Comparison of ENCODE assay signal across 12 cellular contexts in the genomic region with DNA sequence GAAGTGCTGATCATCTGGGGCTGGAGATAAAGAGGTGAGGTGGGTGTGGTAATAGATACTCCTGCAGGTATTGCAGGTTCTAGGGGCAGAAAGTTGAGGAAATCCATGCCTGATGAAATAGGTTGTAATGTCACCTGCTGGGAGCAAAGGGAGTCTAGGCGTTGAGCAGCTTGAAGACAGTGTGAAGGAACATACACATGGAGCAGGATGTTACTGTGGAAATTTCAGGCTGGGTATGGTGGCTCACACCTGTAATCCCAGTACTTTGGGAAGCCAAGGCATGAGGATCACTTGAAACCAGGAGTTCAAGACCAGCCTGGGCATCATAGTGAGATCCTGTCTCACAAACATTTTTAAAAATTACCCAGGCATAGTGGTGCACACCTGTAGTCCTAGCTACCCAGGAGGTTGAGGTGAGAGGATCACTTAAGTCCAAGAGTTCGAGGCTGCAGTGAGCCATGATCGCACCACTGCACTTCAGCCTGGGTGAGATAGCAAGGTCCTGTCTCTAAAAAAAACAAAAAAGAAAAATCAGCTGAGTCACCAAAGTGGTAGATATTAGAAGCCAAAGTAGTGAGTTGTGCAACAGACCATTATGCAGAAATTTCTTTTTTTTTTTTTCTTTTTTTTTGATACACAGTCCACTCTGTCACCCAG. TPM values are rescaled to one million over a fixed set of nuclear protein-coding genes. Genes with fewer than 3 reads are reported as not detected.
DNase-seq lines count a peak whose midpoint lies in the region; ATAC-seq and TF ChIP-seq lines count a peak whose summit lies in the region.
"Had no signal": no experiment of that assay in that cellular context is flagged by ENCODE, and none has a peak within 500 bp of the region (broad histone marks: within the 10 kb centered on the region; RNA-seq: fewer than 3 reads in every experiment).

No MANE protein-coding gene starts in this region.

- H3F3A ChIP-seq in SK-N-SH (replicated peaks; ENCODE audit: insufficient read depth) = peaks cover 33% of the 10 kb centered on the region

- TF ChIP-seq CTCF in SK-N-SH (IDR thresholded peaks at IDR 0.05) = no peak

- ATAC-seq in SK-N-SH treated with all-trans-retinoic acid at 6 μM for 48 hours (no peak), HG03045 (IDR thresholded peaks at IDR 0.05; ENCODE audit: unreplicated experiment) (no peak), GM18868 (IDR thresholded peaks at IDR 0.05; ENCODE audit: unreplicated experiment) (no peak)
- ATAC-seq: activated CD8-positive, alpha-beta memory T cell treated with anti-CD3 and anti-CD28 coated beads, Interleukin-2, amount 10 ng/mL, durations not matched to agents 7 days and 5 days had no signal

- H2AFZ ChIP-seq in SK-N-SH (ENCODE audit: low read depth) = 0 out of 2 replicates have a peak overlapping the region, but pooled peaks have one; percentile 32

- H3K9me2 ChIP-seq in SK-N-SH = no peaks in the 10 kb centered on the region

- peak overlapping the region in 1 of 2 experiments; percentile 15; a peak in 1 of 4 replicates for H3K27ac ChIP-seq in SK-N-SH (ENCODE audit: low read depth in 2 of 2, low read length in 1 of 2)

- H3K4me3 ChIP-seq in SK-N-SH (ENCODE audit: low read depth in 2 of 2, low read length in 1 of 2) = no peak overlapping the region

- H3K27me3 ChIP-seq in SK-N-SH (ENCODE audit: insufficient read depth) = no peaks in the 10 kb centered on the region

- H4K20me1 ChIP-seq in SK-N-SH (ENCODE audit: insufficient read depth) = no peaks in the 10 kb centered on the region

- TF ChIP-seq RAD21 in SK-N-SH (IDR thresholded peaks at IDR 0.05; ENCODE audit: low read length) = no peak

- H3K9me3 ChIP-seq in SK-N-SH = no peaks in the 10 kb centered on the region

- CTCF ChIA-PET in SK-N-SH (lab: Yijun Ruan, JAX) = interaction anchor here (0.6 to 5.2 kb wide), 9 partner anchors 15 to 114 kb away, joined by 3 to 34 read pairs (median 6); no protein-coding TSS in a partner anchor

- H3K9ac ChIP-seq in SK-N-SH = no peak overlapping the region

- TF ChIP-seq EP300 in SK-N-SH (IDR thresholded peaks at IDR 0.05; ENCODE audit: borderline replicate concordance in 1 of 2, low read depth in 1 of 2, low read length in 1 of 2) = no peak

- no peaks in the 10 kb centered on the region for H3K79me2 ChIP-seq in SK-N-SH (ENCODE audit: insufficient read depth)

- DNase-seq in SK-N-SH (no peak), SW480 (ENCODE audit: low spot score) (peak; percentile 65), fibroblast of the conjunctiva (ENCODE audit: low read depth) (peak; percentile 35), foreskin melanocyte (no peak), Ammon's horn (ENCODE audit: low spot score) (no peak)
- DNase-seq: activated CD8-positive, alpha-beta memory T cell treated with anti-CD3 and anti-CD28 coated beads, Interleukin-2, amount 10 ng/mL, durations not matched to agents 7 days and 5 days; DMS79 treated with DMSO at 0.1 percent for 48 hours; effector CD8-positive, alpha-beta T cell; NCI-H2081 treated with DMSO at 0.1 percent for 48 hours had no signal

- POLR2A ChIA-PET in SK-N-SH (lab: Yijun Ruan, JAX) = no interaction called here

- peaks cover 15 to 28% of the 10 kb centered on the region in 2 experiments for H3K4me1 ChIP-seq in SK-N-SH (ENCODE audit: control insufficient read depth in 1 of 2, insufficient read depth in 2 of 2, low read depth in 1 of 2, low read length in 1 of 2)

- H3K4me2 ChIP-seq in SK-N-SH = no peak overlapping the region

- 85% methylated on average over 3 of the region's 3 CpGs for WGBS in SK-N-SH (ENCODE audit: low lambda C conversion rate)

- H3K36me3 ChIP-seq in SK-N-SH (replicated peaks in 1 of 2; ENCODE audit: control insufficient read depth in 1 of 2, insufficient read depth in 2 of 2, low read length in 1 of 2) = no peaks in the 10 kb centered on the region

TF ChIP-seq in SK-N-SH, 30 proteins besides CTCF, POLR2A, EP300 and RAD21:
- no peak for TF ChIP-seq CHD2 (IDR thresholded peaks at IDR 0.05; ENCODE audit: low read length, partially characterized antibody)
- TF ChIP-seq MXI1 (IDR thresholded peaks at IDR 0.05; ENCODE audit: low read depth, low read length) = no peak
- TF ChIP-seq, protein P1, sequence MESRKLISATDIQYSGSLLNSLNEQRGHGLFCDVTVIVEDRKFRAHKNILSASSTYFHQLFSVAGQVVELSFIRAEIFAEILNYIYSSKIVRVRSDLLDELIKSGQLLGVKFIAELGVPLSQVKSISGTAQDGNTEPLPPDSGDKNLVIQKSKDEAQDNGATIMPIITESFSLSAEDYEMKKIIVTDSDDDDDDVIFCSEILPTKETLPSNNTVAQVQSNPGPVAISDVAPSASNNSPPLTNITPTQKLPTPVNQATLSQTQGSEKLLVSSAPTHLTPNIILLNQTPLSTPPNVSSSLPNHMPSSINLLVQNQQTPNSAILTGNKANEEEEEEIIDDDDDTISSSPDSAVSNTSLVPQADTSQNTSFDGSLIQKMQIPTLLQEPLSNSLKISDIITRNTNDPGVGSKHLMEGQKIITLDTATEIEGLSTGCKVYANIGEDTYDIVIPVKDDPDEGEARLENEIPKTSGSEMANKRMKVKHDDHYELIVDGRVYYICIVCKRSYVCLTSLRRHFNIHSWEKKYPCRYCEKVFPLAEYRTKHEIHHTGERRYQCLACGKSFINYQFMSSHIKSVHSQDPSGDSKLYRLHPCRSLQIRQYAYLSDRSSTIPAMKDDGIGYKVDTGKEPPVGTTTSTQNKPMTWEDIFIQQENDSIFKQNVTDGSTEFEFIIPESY (IDR thresholded peaks at IDR 0.05; ENCODE audit: borderline replicate concordance, low read depth) = no peak
- TF ChIP-seq RCOR1 (IDR thresholded peaks at IDR 0.05; ENCODE audit: low read length) = no peak
- no peak for TF ChIP-seq NFIC (IDR thresholded peaks at IDR 0.05; ENCODE audit: borderline replicate concordance)
- TF ChIP-seq MEF2A (IDR thresholded peaks at IDR 0.05; ENCODE audit: borderline replicate concordance, low read depth) = no peak
- no peak for TF ChIP-seq EZH2phosphoT487 (IDR thresholded peaks at IDR 0.05; ENCODE audit: borderline replicate concordance, low read depth)
- TF ChIP-seq FOSL2 (IDR thresholded peaks at IDR 0.05; ENCODE audit: borderline replicate concordance, low read depth) = no peak; the same call in 1 of the 2 replicates
- TF ChIP-seq, protein P2, sequence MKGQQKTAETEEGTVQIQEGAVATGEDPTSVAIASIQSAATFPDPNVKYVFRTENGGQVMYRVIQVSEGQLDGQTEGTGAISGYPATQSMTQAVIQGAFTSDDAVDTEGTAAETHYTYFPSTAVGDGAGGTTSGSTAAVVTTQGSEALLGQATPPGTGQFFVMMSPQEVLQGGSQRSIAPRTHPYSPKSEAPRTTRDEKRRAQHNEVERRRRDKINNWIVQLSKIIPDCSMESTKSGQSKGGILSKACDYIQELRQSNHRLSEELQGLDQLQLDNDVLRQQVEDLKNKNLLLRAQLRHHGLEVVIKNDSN (IDR thresholded peaks at IDR 0.05; ENCODE audit: borderline replicate concordance, low read depth) = no peak
- TF ChIP-seq TCF12 (IDR thresholded peaks at IDR 0.05) = no peak
- no peak for TF ChIP-seq POLR2AphosphoS5 (IDR thresholded peaks at IDR 0.05; ENCODE audit: low read depth, low read length)

TF ChIP-seq in SK-N-SH treated with all-trans-retinoic acid at 6 μM for 48 hours, 23 proteins besides CTCF, POLR2A, EP300 and RAD21:
- TF ChIP-seq OSR1 (CRISPR knock-in tag; IDR thresholded peaks at IDR 0.05) (no peak), ZFP3 (CRISPR knock-in tag; IDR thresholded peaks at IDR 0.05) (no peak), ZC3H10 (CRISPR knock-in tag; IDR thresholded peaks at IDR 0.05) (no peak)

RNA-seq across cellular contexts. Expression of a gene that starts 9.1 kb away (rescaled TPM):
- polyA plus RNA-seq in SK-N-SH (2012; rRNA removed) = not detected in 2 replicates
- polyA plus RNA-seq in SK-N-SH (2012; cell fraction: cytosol; rRNA removed) = not detected in 2 replicates
- polyA plus RNA-seq in SK-N-SH (2012; cell fraction: nucleus; rRNA removed) = not detected in 2 replicates

RNA-seq across cellular contexts. Expression of a gene that starts 56.3 kb away (rescaled TPM):
- 9.0 and 11.4 TPM in 2 replicates for polyA plus RNA-seq in SK-N-SH (2012; rRNA removed)
- 6.2 and 6.3 TPM in 2 replicates for polyA plus RNA-seq in SK-N-SH (2012; cell fraction: cytosol; rRNA removed)
- 4.1 and 10.9 TPM in 2 replicates for polyA plus RNA-seq in SK-N-SH (2012; cell fraction: nucleus; rRNA removed)

RNA-seq across cellular contexts. Expression of a gene that starts 57.4 kb away (rescaled TPM):
- polyA plus RNA-seq in SK-N-SH (2012; rRNA removed) = 6.0 and 6.6 TPM in 2 replicates
- polyA plus RNA-seq in SK-N-SH (2012; cell fraction: cytosol; rRNA removed) = 5.2 and 5.3 TPM in 2 replicates
- polyA plus RNA-seq in SK-N-SH (2012; cell fraction: nucleus; rRNA removed) = 31.2 and 36.7 TPM in 2 replicates

Comparison
In these comparisons a context has a peak if more than half of its experiments do, and no peak if none do; other contexts are left out.
1. DNase-seq: peak in SW480 (single experiment) and fibroblast of the conjunctiva (single experiment); none in SK-N-SH (single experiment), foreskin melanocyte (single experiment) and Ammon's horn (single experiment).